In genomic region chr6:170023620-170024521, GRCh38 we compare ENCODE assay signal across 20 cellular contexts.
DNase-seq lines count a peak whose midpoint lies in the region; ATAC-seq and TF ChIP-seq lines count a peak whose summit lies in the region.
"Had no signal": no experiment of that assay in that cellular context is flagged by ENCODE, and none has a peak within 500 bp of the region (broad histone marks: within the 10 kb centered on the region; RNA-seq: fewer than 3 reads in every experiment).

No MANE protein-coding gene starts in this region.

- H3K23ac ChIP-seq in trophoblast cell (ENCODE audit: low read length): no peak overlapping the region

- H3K27ac ChIP-seq in heart left ventricle: peak overlapping the region in 11 of 12 donors; percentile 49 to 91 (median 77)
- H3K27ac ChIP-seq in trophoblast cell (ENCODE audit: low read depth, low read length): no peak overlapping the region
- peak overlapping the region; percentile 37 for H3K27ac ChIP-seq in upper lobe of right lung
- H3K27ac ChIP-seq: BLaER1 had no signal

- H2BK12ac ChIP-seq in trophoblast cell (ENCODE audit: low read length): peak overlapping the region; percentile 58

- H2BK5ac ChIP-seq in trophoblast cell (ENCODE audit: low read depth, low read length, poor library complexity): no peak overlapping the region

- H3K36me3 ChIP-seq in heart left ventricle: no peaks in the 10 kb centered on the region
- no peaks in the 10 kb centered on the region for H3K36me3 ChIP-seq in trophoblast cell (ENCODE audit: control insufficient read depth in 1 of 2, insufficient read depth in 2 of 2, low read length in 2 of 2)
- H3K36me3 ChIP-seq in upper lobe of right lung: no peaks in the 10 kb centered on the region
- H3K36me3 ChIP-seq: BLaER1 had no signal

- no peak overlapping the region for H3K4ac ChIP-seq in trophoblast cell (ENCODE audit: low read depth, low read length)

- no peaks in the 10 kb centered on the region for H3K9me3 ChIP-seq in heart left ventricle
- H3K9me3 ChIP-seq in trophoblast cell (ENCODE audit: insufficient read depth, low read depth, low read length): peaks cover 5% of the 10 kb centered on the region
- no peaks in the 10 kb centered on the region for H3K9me3 ChIP-seq in upper lobe of right lung

- peak overlapping the region; percentile 51 for H4K91ac ChIP-seq in trophoblast cell (ENCODE audit: low read depth, low read length)

- 83 to 90% (median 89%) methylated on average over 37 to 67 of the region's 67 CpGs for WGBS in heart left ventricle, 4 donors
- no CpG with 5 or more reads among the region's 67 CpGs for WGBS in trophoblast cell (ENCODE audit: extremely low coverage, insufficient coverage, insufficient read length)

- H3K79me2 ChIP-seq in trophoblast cell (ENCODE audit: control insufficient read depth, insufficient read depth, low read length, poor library complexity): no peaks in the 10 kb centered on the region

- peak; percentile 6 for DNase-seq in activated naive CD4-positive, alpha-beta T cell treated with anti-CD3 and anti-CD28 coated beads, Interleukin-2, amount 50 U/mL, for 16 hours
- no peak for DNase-seq in activated naive CD4-positive, alpha-beta T cell treated with Interleukin-2 at 50 U/mL for 16 hours
- DNase-seq in heart left ventricle: peak in 3 of 5 donors; percentile 39 to 57 (median 40)
- no peak for DNase-seq in trophoblast cell
- DNase-seq in upper lobe of right lung: peak; percentile 66
- no peak for DNase-seq in kidney tubule cell (ENCODE audit: low spot score)
- DNase-seq in dedifferentiated amniotic fluid mesenchymal stem cell (ENCODE audit: extremely low spot score): no peak
- DNase-seq in HUDEP-2 (lab: John Stamatoyannopoulos, UW; ENCODE audit: unreplicated experiment in 76 of 76): no peak
- DNase-seq: activated CD4-positive, alpha-beta T cell treated with anti-CD3 and anti-CD28 coated beads for 4 hours; activated gamma-delta T cell; Calu3; midbrain; MM.1S; NCI-H1694; NCI-H748 treated with DMSO at 0.1 percent for 48 hours; SHP77 treated with DMSO at 0.1 percent for 48 hours; small intestine; stimulated activated CD4-positive, alpha-beta T cell treated with anti-CD3 and anti-CD28 coated beads, Interleukin-4, amount 100 ng/mL, for 24 hours had no signal

- TF ChIP-seq CTCF in heart left ventricle (IDR thresholded peaks at IDR 0.05) (no peak), upper lobe of right lung (IDR thresholded peaks at IDR 0.05) (no peak)

- peak overlapping the region; percentile 60 for H2AK5ac ChIP-seq in trophoblast cell (ENCODE audit: low read length)

- H3K4me2 ChIP-seq in trophoblast cell (ENCODE audit: low read length): no peak overlapping the region
- H3K4me2 ChIP-seq: BLaER1 had no signal

- H4K8ac ChIP-seq in trophoblast cell (ENCODE audit: low read depth, low read length): no peak overlapping the region

- no peak overlapping the region for H4K12ac ChIP-seq in trophoblast cell (ENCODE audit: low read depth, low read length)

- TF ChIP-seq POLR2A in heart left ventricle (IDR thresholded peaks at IDR 0.05): no peak

- ATAC-seq in heart left ventricle: peak in 3 of 4 donors; percentile 55 to 73 (median 62)
- peak; percentile 3 for ATAC-seq in upper lobe of right lung
- ATAC-seq: T-cell had no signal

- H3K4me1 ChIP-seq in heart left ventricle (peaks cover 0 to 14% (median 4%) of the 10 kb centered on the region in 12 donors), trophoblast cell (ENCODE audit: control insufficient read depth in 1 of 2, insufficient read depth in 2 of 2, low read length in 2 of 2) (peaks cover 20 to 23% of the 10 kb centered on the region in 2 experiments), upper lobe of right lung (no peaks in the 10 kb centered on the region)
- H3K4me1 ChIP-seq: BLaER1 had no signal

- peak overlapping the region in 10 of 12 donors; percentile 12 to 51 (median 36) for H3K4me3 ChIP-seq in heart left ventricle
- H3K4me3 ChIP-seq in trophoblast cell (ENCODE audit: low read depth, low read length): no peak overlapping the region
- H3K4me3 ChIP-seq in upper lobe of right lung: peak overlapping the region; percentile 33
- H3K4me3 ChIP-seq: BLaER1 had no signal

- intact Hi-C loops in heart left ventricle (cut with DNase I): loop anchor here in 7 of 10 donors (5.0 to 10.0 kb wide), 5 partner anchors 113 to 271 kb away; partner anchors contain the start of gene DLL1 (in 4 of the 7)
- intact Hi-C loops in upper lobe of right lung (cut with DNase I): no loop called here

- no peak overlapping the region for H3K14ac ChIP-seq in trophoblast cell (ENCODE audit: low read length)

- no peak overlapping the region for H3K18ac ChIP-seq in trophoblast cell (ENCODE audit: low read length)

- H3K27me3 ChIP-seq in heart left ventricle (peaks cover 0 to 13% (median 4%) of the 10 kb centered on the region in 9 donors), trophoblast cell (ENCODE audit: insufficient read depth, low read length) (no peaks in the 10 kb centered on the region), upper lobe of right lung (peaks cover 18% of the 10 kb centered on the region)
- H3K27me3 ChIP-seq: BLaER1 had no signal

- H2AFZ ChIP-seq in trophoblast cell (ENCODE audit: insufficient read depth, low read length, poor library complexity): no peak overlapping the region

- H2BK120ac ChIP-seq in trophoblast cell (ENCODE audit: insufficient read depth, low read length, poor library complexity): no peak overlapping the region

- no peak overlapping the region for H3K9ac ChIP-seq in trophoblast cell (ENCODE audit: low read length)
- H3K9ac ChIP-seq: BLaER1 had no signal

- H3K79me1 ChIP-seq in trophoblast cell (ENCODE audit: low read length): peaks cover 13% of the 10 kb centered on the region

Comparison
In these comparisons a context has a peak if more than half of its experiments do, and no peak if none do; other contexts are left out.
1. DNase-seq: peak in activated naive CD4-positive, alpha-beta T cell treated with anti-CD3 and anti-CD28 coated beads, Interleukin-2, amount 50 U/mL, for 16 hours (single experiment), heart left ventricle (3 of 5) and upper lobe of right lung (single experiment); none in activated naive CD4-positive, alpha-beta T cell treated with Interleukin-2 at 50 U/mL for 16 hours (single experiment), trophoblast cell (0 of 2), kidney tubule cell (single experiment), dedifferentiated amniotic fluid mesenchymal stem cell (single experiment) and HUDEP-2 (0 of 76).